Comparison of ENCODE assay signal across 17 cellular contexts in genomic region chr5:40376566-40376965, GRCh38.
A peak's percentile ranks its signal among the peaks of the same experiment; 100 is the strongest.
DNase-seq lines count a peak whose midpoint lies in the region; ATAC-seq, FAIRE-seq and TF ChIP-seq lines count a peak whose summit lies in the region.
"Had no signal": no experiment of that assay in that cellular context is flagged by ENCODE, and none has a peak within 500 bp of the region (broad histone marks: within the 10 kb centered on the region; RNA-seq: fewer than 3 reads in every experiment).

No MANE protein-coding gene starts in this region.

- no peak overlapping the region for H2AFZ ChIP-seq in GM12878 (ENCODE audit: control insufficient read depth, low read depth, low read length)

- TF ChIP-seq POLR2A in GM12878 (IDR thresholded peaks at IDR 0.05; ENCODE audit: low read depth, low read length): no peak

- peaks cover 19% of the 10 kb centered on the region for H3K4me1 ChIP-seq in GM12878 (ENCODE audit: control insufficient read depth, insufficient read depth, low read length)
- H3K4me1 ChIP-seq: HAP-1 had no signal

- no peaks in the 10 kb centered on the region for H3K27me3 ChIP-seq in GM12878 (replicated peaks in 1 of 2; ENCODE audit: control insufficient read depth in 2 of 2, insufficient read depth in 2 of 2, low read length in 1 of 2)
- H3K27me3 ChIP-seq: BLaER1 had no signal

- TF ChIP-seq CTCF in GM12878 (IDR thresholded peaks at IDR 0.05 in 2 of 3, conservative IDR thresholded peaks at IDR 0.05 in 1 of 3; ENCODE audit: control insufficient read depth in 2 of 3, extremely low read depth in 1 of 3, insufficient read depth in 1 of 3, low read depth in 3 of 3, low read length in 3 of 3) (no peak), RWPE1 (conservative IDR thresholded peaks at IDR 0.05; ENCODE audit: low read depth) (no peak)

- H3K79me2 ChIP-seq in GM12878 (ENCODE audit: control insufficient read depth, insufficient read depth, low read length): no peaks in the 10 kb centered on the region

- TF ChIP-seq RAD21 in GM12878 (IDR thresholded peaks at IDR 0.05; ENCODE audit: insufficient read depth, low read depth, low read length): no peak

- BruUV-seq in GM12878 (replicated peaks; lab: Mats Ljungman, UMichigan): no TSS peak

- H3K36me3 ChIP-seq in GM12878 (ENCODE audit: control insufficient read depth in 2 of 2, insufficient read depth in 2 of 2, low read length in 1 of 2): no peaks in the 10 kb centered on the region
- H3K36me3 ChIP-seq: BLaER1, HAP-1 had no signal

- no peaks in the 10 kb centered on the region for H4K20me1 ChIP-seq in GM12878 (ENCODE audit: control insufficient read depth, insufficient read depth)
- H4K20me1 ChIP-seq: BLaER1 had no signal

- H3K9ac ChIP-seq in GM12878 (ENCODE audit: control insufficient read depth, insufficient read depth, low read length): no peak overlapping the region
- H3K9ac ChIP-seq: BLaER1 had no signal

- no peak overlapping the region; the same call in 1 of the 2 replicates for H3K4me2 ChIP-seq in GM12878 (ENCODE audit: control insufficient read depth, insufficient read depth)
- H3K4me2 ChIP-seq: BLaER1 had no signal

- RAD21 ChIA-PET in GM12878 (lab: Charles Lee; ENCODE audit: unreplicated experiment): interaction anchor here (0.7 to 1.1 kb wide), 3 partner anchors 60 to 110 kb away, joined by 3 to 4 read pairs (median 3); no protein-coding TSS in a partner anchor

- DNase-seq in GM12878 (ENCODE audit: low read depth, low spot score) (no peak), NCI-H1092 (lab: John Stamatoyannopoulos, UW) (no peak), DMS 273 (lab: John Stamatoyannopoulos, UW; ENCODE audit: unreplicated experiment) (no peak), Kasumi-1 (lab: John Stamatoyannopoulos, UW) (no peak), RWPE1 (ENCODE audit: low spot score) (no peak)
- DNase-seq: activated CD8-positive, alpha-beta memory T cell treated with anti-CD3 and anti-CD28 coated beads, Interleukin-2, amount 10 ng/mL, durations not matched to agents 7 days and 5 days; activated naive CD8-positive, alpha-beta T cell treated with anti-CD3 and anti-CD28 coated beads, Interleukin-2, amount 50 U/mL, for 24 hours; foreskin melanocyte; KG1; kidney; NCI-H2081 had no signal

- H3K27ac ChIP-seq in GM12878 (ENCODE audit: control insufficient read depth, insufficient read depth) (no peak overlapping the region), RWPE1 (no peak overlapping the region)
- H3K27ac ChIP-seq: BLaER1 had no signal

- no peak for FAIRE-seq in GM12878 (lab: Jason Lieb, UNC)
- FAIRE-seq: kidney, urothelium cell line had no signal

- 0 out of 4 replicates have a peak, but pooled peaks of 1 of the 2 experiments have one; percentile 43 for TF ChIP-seq EP300 in GM12878 (IDR thresholded peaks at IDR 0.05; ENCODE audit: borderline replicate concordance in 1 of 2, control insufficient read depth in 1 of 2, low read depth in 2 of 2, low read length in 2 of 2)

- peak; percentile 62 for ATAC-seq in GM18868 (IDR thresholded peaks at IDR 0.05; ENCODE audit: unreplicated experiment)
- peak; percentile 75 for ATAC-seq in GM21529 (IDR thresholded peaks at IDR 0.05; ENCODE audit: unreplicated experiment)
- peak; percentile 56 for ATAC-seq in HG03108 (IDR thresholded peaks at IDR 0.05; ENCODE audit: unreplicated experiment)
- peak; percentile 74 for ATAC-seq in GM12878
- ATAC-seq: activated CD8-positive, alpha-beta memory T cell treated with anti-CD3 and anti-CD28 coated beads, Interleukin-2, amount 10 ng/mL, durations not matched to agents 7 days and 5 days; activated naive CD8-positive, alpha-beta T cell treated with anti-CD3 and anti-CD28 coated beads, Interleukin-2, amount 50 U/mL, for 24 hours had no signal

- H3K4me3 ChIP-seq in GM12878: no peak overlapping the region
- H3K4me3 ChIP-seq: BLaER1, HAP-1 had no signal

- SMC1A ChIA-PET in GM12878 (lab: Charles Lee; ENCODE audit: uncharacterized antibody, unreplicated experiment): interaction anchor here (0.7 to 1.7 kb wide), 7 partner anchors 11 to 114 kb away, joined by 3 to 8 read pairs (median 3); no protein-coding TSS in a partner anchor

- CTCF ChIA-PET in GM12878 (lab: Yijun Ruan, JAX) (no interaction called here), RWPE1 (lab: Yijun Ruan, JAX) (no interaction called here)

- POLR2A ChIA-PET in GM12878 (lab: Charles Lee) (interaction anchor here (1.6 kb wide), 1 partner anchor 109 kb away, joined by 3 read pairs; no protein-coding TSS in a partner anchor), RWPE1 (lab: Yijun Ruan, JAX; ENCODE audit: low non-redundant PET) (no interaction called here)

- no peaks in the 10 kb centered on the region; the same call in 2 of the 3 replicates for H3K9me3 ChIP-seq in GM12878 (replicated peaks; ENCODE audit: control insufficient read depth, insufficient read depth, low read length)
- H3K9me3 ChIP-seq: BLaER1, HAP-1 had no signal

- in situ Hi-C loops in GM12878 (cut with MboI): no loop called here

- WGBS in GM12878 (ENCODE audit: insufficient coverage, insufficient replicate concordance, low lambda C conversion rate, missing lambda C conversion rate): 5% methylated on average over 1 of the region's 1 CpG

- intact Hi-C loops in GM12878 (cut with micrococcal nuclease; ENCODE audit: unreplicated experiment): no loop called here

TF ChIP-seq in GM12878, 131 proteins besides CTCF, POLR2A, EP300 and RAD21:
- TF ChIP-seq ZSCAN29 (IDR thresholded peaks at IDR 0.05): no peak
- TF ChIP-seq IRF4 (IDR thresholded peaks at IDR 0.05; ENCODE audit: low read depth, low read length): no peak
- TF ChIP-seq DPF2 (IDR thresholded peaks at IDR 0.05): 0 out of 2 replicates have a peak, but pooled peaks have one; percentile 18
- TF ChIP-seq NFYA (IDR thresholded peaks at IDR 0.05; ENCODE audit: borderline replicate concordance, low read depth, low read length): no peak
- 0 out of 2 replicates have a peak, but pooled peaks have one; percentile 41 for TF ChIP-seq ATF2 (IDR thresholded peaks at IDR 0.05; ENCODE audit: low read length)
- peak; percentile 85; the same call in 1 of the 2 replicates for TF ChIP-seq SPI1 (IDR thresholded peaks at IDR 0.05; ENCODE audit: borderline replicate concordance, insufficient read depth, low read depth, low read length)
- TF ChIP-seq IRF3 (IDR thresholded peaks at IDR 0.05): no peak
- TF ChIP-seq EGR1 (IDR thresholded peaks at IDR 0.05; ENCODE audit: borderline replicate concordance in 1 of 2, low read depth in 2 of 2, low read length in 2 of 2): no peak
